ENCODE assay signal across 8 cellular contexts in the genomic region with DNA sequence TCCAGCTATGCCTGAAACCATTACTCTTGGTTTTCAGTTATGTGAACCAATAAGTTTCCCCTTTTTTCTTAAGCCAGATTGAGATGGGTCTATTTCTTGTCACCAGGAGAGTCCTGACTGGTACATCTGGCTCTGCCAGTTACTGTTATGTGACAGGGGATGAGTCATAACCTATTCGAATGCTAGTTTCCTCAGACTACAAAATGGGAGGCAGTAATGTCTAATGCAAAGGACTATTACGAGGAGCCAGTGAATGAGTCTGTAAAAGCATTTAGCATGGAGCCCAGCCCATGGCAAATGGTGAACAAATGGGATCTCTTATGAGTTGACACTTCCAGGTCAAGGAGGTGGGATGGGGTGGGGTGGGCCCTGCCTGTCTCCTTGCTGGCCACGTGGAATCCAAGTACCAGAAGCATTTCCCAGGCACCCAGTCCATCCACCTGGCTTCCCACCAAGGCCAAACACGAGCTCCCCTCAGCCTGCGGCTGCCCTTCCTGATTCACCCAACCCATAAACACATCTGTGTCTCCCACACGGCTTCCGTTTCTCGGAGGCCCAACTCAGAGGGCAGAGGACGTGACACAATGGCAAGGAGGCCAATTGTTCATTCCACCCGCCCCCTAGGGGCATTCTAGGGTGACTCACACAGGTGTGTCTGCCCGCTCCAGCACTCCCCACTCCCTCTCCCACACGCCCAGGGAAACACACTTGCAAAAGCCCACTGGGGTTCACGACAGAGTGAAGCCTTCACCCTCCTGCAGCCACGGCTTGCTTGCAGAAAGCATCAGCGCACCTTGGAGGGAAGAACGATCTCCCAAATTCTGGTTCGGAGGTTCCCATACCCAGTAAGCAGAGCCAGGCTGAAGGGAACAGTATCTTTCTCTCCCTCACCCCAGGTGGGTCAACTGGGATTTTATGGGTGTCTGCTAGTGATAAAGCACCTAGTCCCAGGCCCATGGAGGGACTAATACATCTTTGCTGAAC.
DNase-seq lines count a peak whose midpoint lies in the region; ATAC-seq and TF ChIP-seq lines count a peak whose summit lies in the region.

No MANE protein-coding gene starts in this region.

- H3K27me3 Mint-ChIP-seq in chondrocyte (ENCODE audit: low read depth): no peaks in the 10 kb centered on the region

- TF ChIP-seq CTCF in chondrocyte (IDR thresholded peaks at IDR 0.05): no peak

- DNase-seq in HT1080 (ENCODE audit: low read depth) (peak; percentile 94), epithelial cell of prostate (ENCODE audit: low read depth, low spot score) (peak; percentile 66), chondrocyte (ENCODE audit: low spot score) (no peak), NCI-H2227 (lab: John Stamatoyannopoulos, UW; ENCODE audit: unreplicated experiment) (no peak), mucosa of gallbladder (ENCODE audit: low spot score) (no peak)
- DNase-seq in activated CD4-positive, alpha-beta T cell treated with anti-CD3 and anti-CD28 coated beads for 1 hour: peak; percentile 35
- DNase-seq in stimulated activated CD8-positive, alpha-beta memory T cell treated with anti-CD3 and anti-CD28 coated beads, Interleukin-7, amount 100 ng/mL, for 4 hours (ENCODE audit: low read depth in 2 of 2): peak; percentile 28 to 48

- peak overlapping the region; percentile 97 for H3K27ac ChIP-seq in epithelial cell of prostate

- no peaks in the 10 kb centered on the region for H3K9me3 Mint-ChIP-seq in chondrocyte (ENCODE audit: low read depth)

- no peak for ATAC-seq in GM18909 (IDR thresholded peaks at IDR 0.05; ENCODE audit: poor library complexity, unreplicated experiment)

- no peak overlapping the region for H3K27ac Mint-ChIP-seq in chondrocyte (ENCODE audit: unreplicated experiment)

- H3K36me3 Mint-ChIP-seq in chondrocyte (ENCODE audit: low read depth): no peaks in the 10 kb centered on the region

- no peaks in the 10 kb centered on the region for H3K4me1 Mint-ChIP-seq in chondrocyte (ENCODE audit: low read depth)

- no peak overlapping the region for H3K4me3 Mint-ChIP-seq in chondrocyte (ENCODE audit: unreplicated experiment)

Comparison
In these comparisons a context has a peak if more than half of its experiments do, and no peak if none do; other contexts are left out.
1. DNase-seq: peak in HT1080 (single experiment), activated CD4-positive, alpha-beta T cell treated with anti-CD3 and anti-CD28 coated beads for 1 hour (single experiment), epithelial cell of prostate (single experiment) and stimulated activated CD8-positive, alpha-beta memory T cell treated with anti-CD3 and anti-CD28 coated beads, Interleukin-7, amount 100 ng/mL, for 4 hours (2 of 2); none in chondrocyte (single experiment), NCI-H2227 (single experiment) and mucosa of gallbladder (single experiment).